ENCODE assay signal across 11 cellular contexts in the genomic region with DNA sequence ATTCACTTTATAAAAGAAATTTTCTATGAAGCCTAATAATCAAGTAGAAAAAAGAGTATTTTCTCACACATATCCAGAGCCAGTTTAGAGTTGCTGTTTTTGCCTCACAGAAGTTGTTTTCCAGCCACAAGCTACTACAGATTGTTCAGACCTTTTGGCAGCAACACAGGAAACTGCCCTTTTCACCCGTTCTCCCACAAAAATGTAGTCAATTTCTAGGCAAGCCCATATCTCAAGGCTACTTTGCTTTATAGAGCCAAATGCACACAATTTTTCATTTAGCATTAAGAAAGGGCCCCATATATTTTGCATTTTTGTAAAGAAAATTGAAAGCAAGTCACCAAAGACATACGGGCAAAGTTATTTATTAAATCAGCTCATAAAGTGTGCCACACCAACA. TPM values are rescaled to one million over a fixed set of nuclear protein-coding genes. Genes with fewer than 3 reads are reported as not detected.
DNase-seq lines count a peak whose midpoint lies in the region; ATAC-seq and TF ChIP-seq lines count a peak whose summit lies in the region.
"Had no signal": no experiment of that assay in that cellular context is flagged by ENCODE, and none has a peak within 500 bp of the region (broad histone marks: within the 10 kb centered on the region; RNA-seq: fewer than 3 reads in every experiment).

No MANE protein-coding gene starts in this region.

- TF ChIP-seq CTCF in ascending aorta (IDR thresholded peaks at IDR 0.05) (no peak), heart right ventricle (IDR thresholded peaks at IDR 0.05) (no peak), smooth muscle cell (IDR thresholded peaks at IDR 0.05; ENCODE audit: borderline replicate concordance, insufficient read depth, poor library complexity, severe bottlenecking) (no peak), prostate gland (IDR thresholded peaks at IDR 0.05) (no peak)

- H3K4me2 ChIP-seq in smooth muscle cell, result peak overlapping the region; percentile 59

- DNase-seq in GM04504 (ENCODE audit: low read depth) (peak; percentile 60), ascending aorta (ENCODE audit: low spot score in 2 of 2) (no peak), heart right ventricle (peak in 1 of 2 donors; percentile 47), smooth muscle cell (lab: John Stamatoyannopoulos, UW; ENCODE audit: unreplicated experiment) (no peak), middle frontal gyrus (ENCODE audit: extremely low spot score, low spot score) (no peak), NCI-H748 (lab: John Stamatoyannopoulos, UW; ENCODE audit: unreplicated experiment) (no peak), prostate gland (ENCODE audit: low spot score) (no peak)
- no peak for DNase-seq in effector CD4-positive, alpha-beta T cell
- DNase-seq: activated naive CD8-positive, alpha-beta T cell treated with anti-CD3 and anti-CD28 coated beads for 36 hours; NCI-H345 had no signal

- H3K9me3 ChIP-seq in ascending aorta, result no peaks in the 10 kb centered on the region
- H3K9me3 ChIP-seq in heart right ventricle, result peaks cover 0 to 2% (median 0%) of the 10 kb centered on the region in 11 donors
- no peaks in the 10 kb centered on the region for H3K9me3 ChIP-seq in smooth muscle cell (replicated peaks; ENCODE audit: low read depth)
- H3K9me3 ChIP-seq in prostate gland, result no peaks in the 10 kb centered on the region

- peaks cover 32% of the 10 kb centered on the region for H4K20me1 ChIP-seq in smooth muscle cell (ENCODE audit: low read depth)

- H3K36me3 ChIP-seq in ascending aorta (no peaks in the 10 kb centered on the region), heart right ventricle (no peaks in the 10 kb centered on the region), smooth muscle cell (ENCODE audit: low read depth) (no peaks in the 10 kb centered on the region), prostate gland (no peaks in the 10 kb centered on the region)

- no peaks in the 10 kb centered on the region for H3K27me3 ChIP-seq in ascending aorta
- H3K27me3 ChIP-seq in heart right ventricle, result no peaks in the 10 kb centered on the region
- H3K27me3 ChIP-seq in smooth muscle cell (ENCODE audit: low read depth), result no peaks in the 10 kb centered on the region
- H3K27me3 ChIP-seq in prostate gland (replicated peaks; ENCODE audit: insufficient read depth), result no peaks in the 10 kb centered on the region

- H3F3A ChIP-seq in smooth muscle cell (ENCODE audit: low read depth), result no peaks in the 10 kb centered on the region

- 34 to 55% methylated on average over 2 of the region's 2 CpGs for WGBS in heart right ventricle, 2 donors
- 28% methylated on average over 2 of the region's 2 CpGs for WGBS in smooth muscle cell (ENCODE audit: low lambda C conversion rate)
- WGBS in prostate gland, result 13% methylated on average over 2 of the region's 2 CpGs

- no peak overlapping the region for H2AFZ ChIP-seq in smooth muscle cell (ENCODE audit: low read depth)

- H3K4me3 ChIP-seq in ascending aorta (peak overlapping the region; percentile 39), heart right ventricle (peak overlapping the region in 3 of 10 donors; percentile 14 to 34 (median 18)), smooth muscle cell (no peak overlapping the region), prostate gland (no peak overlapping the region)

- intact Hi-C loops in ascending aorta (cut with DNase I), result loop anchor here (5.0 kb wide), 1 partner anchor 46 kb away; no protein-coding TSS in a partner anchor
- intact Hi-C loops in heart right ventricle (cut with DNase I), result loop anchor here in 1 of 10 donors (10.0 kb wide), 1 partner anchor 51 kb away; the partner anchor contains the start of gene EPB41L2
- intact Hi-C loops in prostate gland (cut with DNase I), result no loop called here

- H3K4me1 ChIP-seq in ascending aorta (peaks cover 0 to 24% of the 10 kb centered on the region in 2 donors), heart right ventricle (peaks cover 0 to 57% (median 36%) of the 10 kb centered on the region in 9 donors), smooth muscle cell (ENCODE audit: low read depth) (no peaks in the 10 kb centered on the region), prostate gland (replicated peaks) (no peaks in the 10 kb centered on the region)

- peaks cover 64% of the 10 kb centered on the region for H3K79me2 ChIP-seq in smooth muscle cell (ENCODE audit: low read depth)

- ATAC-seq in heart right ventricle, result peak in 5 of 8 donors; percentile 53 to 74 (median 60)

- H3K9ac ChIP-seq in smooth muscle cell (ENCODE audit: low read depth), result no peak overlapping the region

- H3K27ac ChIP-seq in ascending aorta (peak overlapping the region; percentile 11 to 60), heart right ventricle (peak overlapping the region in 7 of 10 donors; percentile 2 to 57 (median 33)), smooth muscle cell (ENCODE audit: low read depth) (peak overlapping the region; percentile 24), prostate gland (no peak overlapping the region)
- H3K27ac ChIP-seq: VCaP had no signal

- TF ChIP-seq POLR2A in prostate gland (IDR thresholded peaks at IDR 0.05), result no peak

RNA-seq across cellular contexts. Expression of gene EPB41L2, which starts 49.5 kb away (rescaled TPM):
- 163 TPM for total RNA-seq in ascending aorta
- total RNA-seq in heart right ventricle, result 10 to 100 TPM; 46.1 to 98.6 (median 55.7) TPM
- polyA plus RNA-seq in heart right ventricle, result 10 to 100 TPM; 18.0 to 54.8 TPM
- total RNA-seq in smooth muscle cell, result 44.6 and 52.9 TPM in 2 replicates
- polyA plus RNA-seq in smooth muscle cell, result 40.2 and 44.2 TPM in 2 replicates
- total RNA-seq in prostate gland, result 100 to 1,000 TPM in 1 of 2 donors, 10 to 100 TPM in 1; 11.9 to 105 TPM

Comparison
In these comparisons a context has a peak if more than half of its experiments do, and no peak if none do; other contexts are left out.
1. H3K27ac ChIP-seq: peak in ascending aorta (2 of 2), heart right ventricle (7 of 10) and smooth muscle cell (single experiment); none in prostate gland (0 of 2).
2. H3K4me3 ChIP-seq: peak in ascending aorta (2 of 2); none in smooth muscle cell (single experiment) and prostate gland (0 of 2).